ENCODE assay signal across 8 cellular contexts in the genomic region with DNA sequence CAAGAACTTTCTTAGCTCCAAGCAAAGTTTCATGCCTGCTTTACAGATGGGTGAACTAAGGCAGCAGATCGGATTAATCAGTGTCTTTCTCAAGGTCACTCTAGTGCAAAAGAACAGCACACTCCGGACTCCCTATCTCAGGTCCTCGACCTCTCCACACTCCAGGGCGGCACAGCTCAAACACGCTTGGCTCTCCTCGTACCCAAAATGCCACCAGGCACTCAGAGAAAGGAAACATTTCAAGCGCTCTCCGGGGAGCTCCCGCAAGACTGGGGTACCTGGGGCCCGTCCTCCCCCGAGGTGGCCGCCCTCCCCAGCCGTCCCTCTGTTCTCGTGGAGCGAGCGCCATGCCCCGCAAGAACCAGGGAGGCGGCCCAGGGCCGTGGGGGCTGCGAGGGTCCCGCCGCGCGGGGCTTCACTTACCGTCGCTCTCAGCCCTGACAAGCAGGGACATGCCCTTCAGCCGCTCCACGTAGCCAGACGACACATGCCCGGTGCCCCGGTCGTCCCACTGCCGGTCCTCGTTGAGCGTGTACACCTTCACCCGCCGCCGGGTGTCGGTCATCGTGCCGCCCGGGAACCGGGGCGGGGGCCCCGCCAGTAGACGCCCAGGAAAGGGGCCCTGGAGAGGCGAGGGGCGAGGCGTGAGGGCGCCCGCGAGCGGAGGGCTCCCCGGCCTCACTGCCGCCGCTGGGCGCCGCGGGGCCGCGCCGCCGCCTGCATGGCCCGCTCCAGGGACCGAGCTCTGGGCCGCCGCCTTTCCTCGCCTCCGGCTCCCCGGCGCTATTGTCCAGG. TPM values are rescaled to one million over a fixed set of nuclear protein-coding genes. Genes with fewer than 3 reads are reported as not detected.
A peak's percentile ranks its signal among the peaks of the same experiment; 100 is the strongest.
DNase-seq lines count a peak whose midpoint lies in the region; ATAC-seq and TF ChIP-seq lines count a peak whose summit lies in the region.

No MANE protein-coding gene starts in this region.

- peak; percentile 1 for ATAC-seq in CD4-positive, alpha-beta T cell (ENCODE audit: poor library complexity)
- peak; percentile 21 for ATAC-seq in GM21360 (IDR thresholded peaks at IDR 0.05; ENCODE audit: unreplicated experiment)

- H3K4me3 Mint-ChIP-seq in CD4-positive, alpha-beta T cell = peak overlapping the region; percentile 100

- H3K36me3 ChIP-seq in brain microvascular endothelial cell (replicated peaks) = no peaks in the 10 kb centered on the region

- peak overlapping the region; percentile 99 for H3K27ac ChIP-seq in CD4-positive, alpha-beta T cell (ENCODE audit: low read depth, low read length)
- peak overlapping the region; percentile 94 for H3K27ac ChIP-seq in brain microvascular endothelial cell

- POLR2A ChIA-PET in CD4-positive, alpha-beta T cell (lab: Charles Lee) = interaction anchor here (0.7 to 2.5 kb wide), 25 partner anchors 8 to 1112 kb away, joined by 3 to 17 read pairs (median 5); partner anchors contain the start of genes ATXN3, CALM1, CPSF2 and GPR68

- intact Hi-C loops in CD4-positive, alpha-beta T cell (cut with DNase I, micrococcal nuclease) = loop anchor here in 1 of 2 experiments (5.0 kb wide), 1 partner anchor 192 kb away; no protein-coding TSS in a partner anchor

- H3K9me3 Mint-ChIP-seq in CD4-positive, alpha-beta T cell = no peaks in the 10 kb centered on the region

- no peak for TF ChIP-seq CTCF in CD4-positive, alpha-beta T cell (IDR thresholded peaks at IDR 0.05)
- no peak for TF ChIP-seq CTCF in brain microvascular endothelial cell (IDR thresholded peaks at IDR 0.05; ENCODE audit: low read depth, low read length, missing control alignments)

- no peaks in the 10 kb centered on the region for H3K9me3 ChIP-seq in CD4-positive, alpha-beta T cell (ENCODE audit: control insufficient read depth, low read length)

- H3K27me3 ChIP-seq in CD4-positive, alpha-beta T cell (ENCODE audit: control insufficient read depth, insufficient read depth, low read length) = no peaks in the 10 kb centered on the region
- no peaks in the 10 kb centered on the region for H3K27me3 ChIP-seq in brain microvascular endothelial cell (replicated peaks)

- CTCF ChIA-PET in CD4-positive, alpha-beta T cell (lab: Charles Lee) = interaction anchor here (1.1 kb wide), 1 partner anchor 91 kb away, joined by 4 read pairs; the partner anchor contains the start of gene CCDC88C

- H3K36me3 Mint-ChIP-seq in CD4-positive, alpha-beta T cell (ENCODE audit: low read depth) = peaks cover 59% of the 10 kb centered on the region

- H3K27me3 Mint-ChIP-seq in CD4-positive, alpha-beta T cell = no peaks in the 10 kb centered on the region

- in situ Hi-C loops in brain microvascular endothelial cell (cut with HindIII; ENCODE audit: low pct_ligation_motif_present, low sequenced_read_pairs) = no loop called here

- peak overlapping the region; percentile 92 for H3K4me3 ChIP-seq in brain microvascular endothelial cell (ENCODE audit: low read depth, low read length)

- peak in 9 of 10 experiments; percentile 13 to 51 (median 29) for DNase-seq in CD4-positive, alpha-beta T cell
- peak; percentile 30 for DNase-seq in HT-29 (ENCODE audit: low spot score)
- DNase-seq in T-helper 9 cell = peak; percentile 13
- DNase-seq in brain microvascular endothelial cell = no peak
- peak; percentile 57 for DNase-seq in islet precursor cell
- peak; percentile 9 to 18 for DNase-seq in stimulated activated CD4-positive, alpha-beta T cell treated with anti-CD3 and anti-CD28 coated beads, Interleukin-12 subunit alpha, Interleukin-12 subunit beta, amount 100 ng/mL, for 24 hours (ENCODE audit: low read depth in 2 of 2)
- no peak for DNase-seq in SHP77 treated with DMSO at 0.1 percent for 48 hours (lab: John Stamatoyannopoulos, UW)

- H3K27ac Mint-ChIP-seq in CD4-positive, alpha-beta T cell = peak overlapping the region; percentile 100

- peaks cover 55% of the 10 kb centered on the region for H3K4me1 Mint-ChIP-seq in CD4-positive, alpha-beta T cell (ENCODE audit: low read depth)

RNA-seq across cellular contexts. Expression of gene PPP4R3A, which starts 0.8 kb away (rescaled TPM):
- total RNA-seq in CD4-positive, alpha-beta T cell = 100 to 1,000 TPM; 189 to 205 TPM
- 27.8 and 32.2 TPM in 2 replicates for total RNA-seq in HT-29 (2014; rRNA removed; shearing (Covaris generic))

Comparison
In these comparisons a context has a peak if more than half of its experiments do, and no peak if none do; other contexts are left out.
1. DNase-seq: peak in CD4-positive, alpha-beta T cell (9 of 10), HT-29 (single experiment), T-helper 9 cell (single experiment), islet precursor cell (single experiment) and stimulated activated CD4-positive, alpha-beta T cell treated with anti-CD3 and anti-CD28 coated beads, Interleukin-12 subunit alpha, Interleukin-12 subunit beta, amount 100 ng/mL, for 24 hours (2 of 2); none in brain microvascular endothelial cell (single experiment) and SHP77 treated with DMSO at 0.1 percent for 48 hours (single experiment).